Comparison of ENCODE assay signal across 1 cellular context in genomic region chr20:32589769-32590168, GRCh38.
TF ChIP-seq lines count a peak whose summit lies in the region.

No MANE protein-coding gene starts in this region.

TF ChIP-seq in HCT116, 20 proteins besides CTCF, POLR2A, EP300 and RAD21 (continued from another document):
- TF ChIP-seq ZBTB33 (IDR thresholded peaks at IDR 0.05; ENCODE audit: extremely low read depth, insufficient replicate concordance, low read length) (no peak), TCF7L2 (IDR thresholded peaks at IDR 0.05; ENCODE audit: borderline replicate concordance, extremely low read depth, insufficient read depth, insufficient read length) (no peak), SIN3A (IDR thresholded peaks at IDR 0.05; ENCODE audit: low read depth) (no peak), ZNF274 (IDR thresholded peaks at IDR 0.05; ENCODE audit: low read depth, low read length) (no peak), EZH2phosphoT487 (IDR thresholded peaks at IDR 0.05; ENCODE audit: borderline replicate concordance) (no peak), CEBPB (IDR thresholded peaks at IDR 0.05; ENCODE audit: low read depth) (no peak), FOSL1 (IDR thresholded peaks at IDR 0.05; ENCODE audit: low read depth) (no peak)
